26 cellular contexts compared by ENCODE assay signal in genomic region chrX:146921204-146921603, GRCh38.
"Had no signal": no experiment of that assay in that cellular context is flagged by ENCODE, and none has a peak within 500 bp of the region (broad histone marks: within the 10 kb centered on the region; RNA-seq: fewer than 3 reads in every experiment).

No MANE protein-coding gene starts in this region.

- H3K36me3 Mint-ChIP-seq: mesothelial cell of epicardium; naive B cell; natural killer cell; neural progenitor cell; stimulated activated memory B cell treated with anti-CD40 and anti-IgM and Interleukin-4, amounts not matched to agents 10 μg/mL and 1 μg/mL and 100 μg/mL, for 72 hours; type B pancreatic cell had no signal

- H3K4me1 Mint-ChIP-seq: mesothelial cell of epicardium; natural killer cell; nephron progenitor cell; neural progenitor cell; stimulated activated memory B cell treated with anti-CD40 and anti-IgM and Interleukin-4, amounts not matched to agents 10 μg/mL and 1 μg/mL and 100 μg/mL, for 72 hours; stimulated activated naive CD8-positive, alpha-beta T cell treated with anti-CD3 and anti-CD28 coated beads, Interleukin-15, amount 100 ng/mL, for 72 hours had no signal

- H3K27me3 ChIP-seq: neural progenitor cell, neutrophil, right atrium auricular region, right lobe of liver, tibial nerve, uterus had no signal

- ATAC-seq: natural killer cell; right lobe of liver; stimulated activated memory B cell treated with anti-CD40 and anti-IgM and Interleukin-4, amounts not matched to agents 10 μg/mL and 1 μg/mL and 100 μg/mL, for 72 hours; stimulated activated naive CD8-positive, alpha-beta T cell treated with anti-CD3 and anti-CD28 coated beads, Interleukin-15, amount 100 ng/mL, for 72 hours had no signal

- H3K4me2 ChIP-seq: neural progenitor cell, smooth muscle cell had no signal

- H3K9ac ChIP-seq: neural progenitor cell had no signal

- H3K4me1 ChIP-seq: left ventricle myocardium inferior, neural progenitor cell, right atrium auricular region, right lobe of liver, tibial nerve, uterus had no signal

- H3K4me3 ChIP-seq: left ventricle myocardium inferior, lung, neural progenitor cell, right atrium auricular region, right lobe of liver, smooth muscle cell, tibial nerve, uterus had no signal

- DNase-seq: islet precursor cell; left ventricle myocardium inferior; mesendoderm; naive B cell; natural killer cell; nephron progenitor cell; occipital lobe; right lobe of liver; stimulated activated CD4-positive, alpha-beta T cell treated with anti-CD3 and anti-CD28 coated beads, Interleukin-1b, Interleukin-23, amount 100 ng/mL, for 48 hours; stimulated activated CD4-positive, alpha-beta T cell treated with anti-CD3 and anti-CD28 coated beads, Interleukin-2, amount 100 ng/mL, for 48 hours; stimulated activated CD4-positive, alpha-beta T cell treated with anti-CD3 and anti-CD28 coated beads, Interleukin-4, amount 100 ng/mL, for 4 hours; stimulated activated CD8-positive, alpha-beta memory T cell treated with anti-CD3 and anti-CD28 coated beads, Interleukin-4, amount 100 ng/mL, for 48 hours; stimulated activated naive CD4-positive, alpha-beta T cell treated with Interleukin-2 at 50 U/mL for 16 hours; stimulated activated naive CD8-positive, alpha-beta T cell treated with anti-CD3 and anti-CD28 coated beads, Interleukin-15, amount 100 ng/mL, for 72 hours; substantia nigra; uterus had no signal

- H3K27ac ChIP-seq: left ventricle myocardium inferior, neural progenitor cell, neutrophil, right atrium auricular region, right lobe of liver, tibial nerve, uterus had no signal

- H3K9me3 ChIP-seq: left ventricle myocardium inferior, neutrophil, right atrium auricular region, right lobe of liver, tibial nerve, uterus had no signal

- H3K36me3 ChIP-seq: left ventricle myocardium inferior, neural progenitor cell, neutrophil, right atrium auricular region, right lobe of liver, tibial nerve, uterus had no signal

- H3K27me3 Mint-ChIP-seq: naive B cell; progenitor cell of endocrine pancreas; stimulated activated memory B cell treated with anti-CD40 and anti-IgM and Interleukin-4, amounts not matched to agents 10 μg/mL and 1 μg/mL and 100 μg/mL, for 72 hours; stimulated activated naive CD8-positive, alpha-beta T cell treated with anti-CD3 and anti-CD28 coated beads, Interleukin-15, amount 100 ng/mL, for 72 hours; type B pancreatic cell had no signal

- H3K27ac Mint-ChIP-seq: mesothelial cell of epicardium; naive B cell; natural killer cell; nephron progenitor cell; neural progenitor cell; progenitor cell of endocrine pancreas; stimulated activated memory B cell treated with anti-CD40 and anti-IgM and Interleukin-4, amounts not matched to agents 10 μg/mL and 1 μg/mL and 100 μg/mL, for 72 hours; stimulated activated naive CD8-positive, alpha-beta T cell treated with anti-CD3 and anti-CD28 coated beads, Interleukin-15, amount 100 ng/mL, for 72 hours; type B pancreatic cell had no signal

- H3K4me3 Mint-ChIP-seq: mesothelial cell of epicardium; natural killer cell; nephron progenitor cell; neural progenitor cell; stimulated activated memory B cell treated with anti-CD40 and anti-IgM and Interleukin-4, amounts not matched to agents 10 μg/mL and 1 μg/mL and 100 μg/mL, for 72 hours; stimulated activated naive CD8-positive, alpha-beta T cell treated with anti-CD3 and anti-CD28 coated beads, Interleukin-15, amount 100 ng/mL, for 72 hours; type B pancreatic cell had no signal

- H2AFZ ChIP-seq: neural progenitor cell had no signal

- H3K9me3 Mint-ChIP-seq: type B pancreatic cell had no signal
